ENCODE assay signal across 22 cellular contexts in genomic region chr15:55768670-55769185, GRCh38. TPM values are rescaled to one million over a fixed set of nuclear protein-coding genes. Genes with fewer than 3 reads are reported as not detected.
DNase-seq lines count a peak whose midpoint lies in the region; ATAC-seq and TF ChIP-seq lines count a peak whose summit lies in the region.
"Had no signal": no experiment of that assay in that cellular context is flagged by ENCODE, and none has a peak within 500 bp of the region (broad histone marks: within the 10 kb centered on the region; RNA-seq: fewer than 3 reads in every experiment).

No MANE protein-coding gene starts in this region.

- no peak overlapping the region for H3K4me2 ChIP-seq in SK-N-SH
- no peak overlapping the region for H3K4me2 ChIP-seq in smooth muscle cell
- H3K4me2 ChIP-seq: GM23338 had no signal

- H3K4me3 ChIP-seq in SK-N-SH (ENCODE audit: low read depth in 2 of 2, low read length in 1 of 2) (no peak overlapping the region), smooth muscle cell (no peak overlapping the region), psoas muscle (no peak overlapping the region)
- H3K4me3 ChIP-seq: GM23338, SJCRH30 had no signal

- H3K9me3 Mint-ChIP-seq in activated T-cell treated with anti-CD3 and anti-CD28 coated beads, Interleukin-2, amount 50 U/mL, for 72 hours = no peaks in the 10 kb centered on the region
- H3K9me3 Mint-ChIP-seq: GM23338 had no signal

- H3K4me1 ChIP-seq in SK-N-SH (ENCODE audit: control insufficient read depth in 1 of 2, insufficient read depth in 2 of 2, low read depth in 1 of 2, low read length in 1 of 2) (peaks cover 0 to 9% of the 10 kb centered on the region in 2 experiments; a peak in 2 of 4 replicates), smooth muscle cell (ENCODE audit: low read depth) (peaks cover 10% of the 10 kb centered on the region), psoas muscle (no peaks in the 10 kb centered on the region)

- H3K36me3 ChIP-seq in SK-N-SH (replicated peaks in 1 of 2; ENCODE audit: control insufficient read depth in 1 of 2, insufficient read depth in 2 of 2, low read length in 1 of 2) (no peaks in the 10 kb centered on the region), smooth muscle cell (ENCODE audit: low read depth) (no peaks in the 10 kb centered on the region), psoas muscle (ENCODE audit: insufficient read depth in 1 of 2, low read depth in 1 of 2) (no peaks in the 10 kb centered on the region)
- H3K36me3 ChIP-seq: SJCRH30 had no signal

- no peaks in the 10 kb centered on the region for H3K9me2 ChIP-seq in SK-N-SH

- H4K20me1 ChIP-seq in SK-N-SH (ENCODE audit: insufficient read depth) (no peaks in the 10 kb centered on the region), smooth muscle cell (ENCODE audit: low read depth) (no peaks in the 10 kb centered on the region)

- no peaks in the 10 kb centered on the region for H3K36me3 Mint-ChIP-seq in activated T-cell treated with anti-CD3 and anti-CD28 coated beads, Interleukin-2, amount 50 U/mL, for 72 hours (ENCODE audit: insufficient read depth in 2 of 2)

- H3K27ac Mint-ChIP-seq in activated T-cell treated with anti-CD3 and anti-CD28 coated beads, Interleukin-2, amount 50 U/mL, for 72 hours = no peak overlapping the region
- H3K27ac Mint-ChIP-seq: CD4-positive, alpha-beta memory T cell; GM23338 had no signal

- H3K27ac ChIP-seq in SK-N-SH (ENCODE audit: low read depth in 2 of 2, low read length in 1 of 2) (no peak overlapping the region; a peak in 1 of 4 replicates), smooth muscle cell (ENCODE audit: low read depth) (peak overlapping the region; percentile 44), psoas muscle (no peak overlapping the region)
- H3K27ac ChIP-seq: SJCRH30 had no signal

- H3K4me1 Mint-ChIP-seq in activated T-cell treated with anti-CD3 and anti-CD28 coated beads, Interleukin-2, amount 50 U/mL, for 72 hours (ENCODE audit: low read depth) = peaks cover 5% of the 10 kb centered on the region

- H2AFZ ChIP-seq in SK-N-SH (ENCODE audit: low read depth) = no peak overlapping the region
- peak overlapping the region; percentile 9 for H2AFZ ChIP-seq in smooth muscle cell (ENCODE audit: low read depth)
- H2AFZ ChIP-seq: GM23338 had no signal

- no peaks in the 10 kb centered on the region for H3F3A ChIP-seq in SK-N-SH (replicated peaks; ENCODE audit: insufficient read depth)
- H3F3A ChIP-seq in smooth muscle cell (ENCODE audit: low read depth) = no peaks in the 10 kb centered on the region

- TF ChIP-seq EP300 in SK-N-SH (IDR thresholded peaks at IDR 0.05; ENCODE audit: borderline replicate concordance in 1 of 2, low read depth in 1 of 2, low read length in 1 of 2) = no peak

- no peaks in the 10 kb centered on the region for H3K27me3 ChIP-seq in SK-N-SH (ENCODE audit: insufficient read depth)
- H3K27me3 ChIP-seq in smooth muscle cell (ENCODE audit: low read depth) = no peaks in the 10 kb centered on the region
- no peaks in the 10 kb centered on the region for H3K27me3 ChIP-seq in psoas muscle (ENCODE audit: insufficient read depth in 3 of 3, low read length in 2 of 3)
- H3K27me3 ChIP-seq: SJCRH30 had no signal

- DNase-seq in SK-N-SH (peak; percentile 24), RPMI7951 (ENCODE audit: low read depth) (peak; percentile 91), islet precursor cell (peak; percentile 97), smooth muscle cell (lab: John Stamatoyannopoulos, UW; ENCODE audit: unreplicated experiment) (no peak), psoas muscle (no peak), GF-D8 (lab: John Stamatoyannopoulos, UW) (no peak)
- DNase-seq in activated T-cell treated with anti-CD3 and anti-CD28 coated beads, Interleukin-2, amount 50 U/mL, for 72 hours = no peak
- DNase-seq: 8988T; Calu3; CD4-positive, alpha-beta memory T cell; DMS79; KG1; NCI-H1105 treated with DMSO at 0.1 percent for 48 hours; NCI-H1694 treated with DMSO at 0.1 percent for 48 hours; NCI-H2107; NCI-H226; NCI-H69; NK-92 treated with Interleukin-12 subunit alpha and Interleukin-12 subunit beta, amount 100 ng/mL, for 24 hours; SJCRH30 had no signal

- H3K9me3 ChIP-seq in SK-N-SH (no peaks in the 10 kb centered on the region), smooth muscle cell (replicated peaks; ENCODE audit: low read depth) (no peaks in the 10 kb centered on the region), psoas muscle (no peaks in the 10 kb centered on the region)
- H3K9me3 ChIP-seq: SJCRH30 had no signal

- CTCF ChIA-PET in SK-N-SH (lab: Yijun Ruan, JAX) = interaction anchor here (1.0 to 1.7 kb wide), 2 partner anchors 23 to 31 kb away, joined by 3 to 4 read pairs; no protein-coding TSS in a partner anchor

- H3K27me3 Mint-ChIP-seq in activated T-cell treated with anti-CD3 and anti-CD28 coated beads, Interleukin-2, amount 50 U/mL, for 72 hours (ENCODE audit: low read depth) = peaks cover 9% of the 10 kb centered on the region

- no peak for TF ChIP-seq CTCF in SK-N-SH (IDR thresholded peaks at IDR 0.05)
- no peak for TF ChIP-seq CTCF in smooth muscle cell (IDR thresholded peaks at IDR 0.05; ENCODE audit: borderline replicate concordance, insufficient read depth, poor library complexity, severe bottlenecking)
- no peak for TF ChIP-seq CTCF in psoas muscle (IDR thresholded peaks at IDR 0.05)

- POLR2A ChIA-PET in SK-N-SH (lab: Yijun Ruan, JAX) = no interaction called here

- no peak overlapping the region for H3K9ac ChIP-seq in SK-N-SH
- H3K9ac ChIP-seq in smooth muscle cell (ENCODE audit: low read depth) = no peak overlapping the region

- TF ChIP-seq RAD21 in SK-N-SH (IDR thresholded peaks at IDR 0.05; ENCODE audit: low read length) = no peak

- WGBS in SK-N-SH (ENCODE audit: low lambda C conversion rate) = 76% methylated on average over 7 of the region's 10 CpGs
- 69% methylated on average over 10 of the region's 10 CpGs for WGBS in smooth muscle cell (ENCODE audit: low lambda C conversion rate)
- WGBS in psoas muscle, 3 donors = 74 to 77% (median 76%) methylated on average over 10 of the region's 10 CpGs

- intact Hi-C loops in psoas muscle (cut with DNase I) = no loop called here

- H3K79me2 ChIP-seq in SK-N-SH (ENCODE audit: insufficient read depth) (no peaks in the 10 kb centered on the region), smooth muscle cell (ENCODE audit: low read depth) (no peaks in the 10 kb centered on the region)

- ATAC-seq in SK-N-SH treated with all-trans-retinoic acid at 6 μM for 48 hours (no peak), psoas muscle (no peak)
- no peak for ATAC-seq in activated T-cell treated with anti-CD3 and anti-CD28 coated beads, Interleukin-2, amount 50 U/mL, for 72 hours (replicated peaks in 1 of 2)
- ATAC-seq: GM23338, HCT116 had no signal

- H3K4me3 Mint-ChIP-seq in activated T-cell treated with anti-CD3 and anti-CD28 coated beads, Interleukin-2, amount 50 U/mL, for 72 hours = no peak overlapping the region
- H3K4me3 Mint-ChIP-seq: CD4-positive, alpha-beta memory T cell; GM23338 had no signal

TF ChIP-seq in SK-N-SH, 30 proteins besides CTCF, POLR2A, EP300 and RAD21:
- TF ChIP-seq TCF12 (IDR thresholded peaks at IDR 0.05) = no peak
- TF ChIP-seq IRF3 (IDR thresholded peaks at IDR 0.05; ENCODE audit: low read depth, low read length) = no peak
- no peak for TF ChIP-seq POLR2AphosphoS5 (IDR thresholded peaks at IDR 0.05; ENCODE audit: low read depth, low read length)
- TF ChIP-seq CHD2 (IDR thresholded peaks at IDR 0.05; ENCODE audit: low read length, partially characterized antibody) = no peak
- TF ChIP-seq NFIC (IDR thresholded peaks at IDR 0.05; ENCODE audit: borderline replicate concordance) = no peak

TF ChIP-seq in SK-N-SH treated with all-trans-retinoic acid at 6 μM for 48 hours, 23 proteins besides CTCF, POLR2A, EP300 and RAD21 (continues in another document):
- TF ChIP-seq ZC3H10 (CRISPR knock-in tag; IDR thresholded peaks at IDR 0.05) (no peak), TCF4 (CRISPR knock-in tag; IDR thresholded peaks at IDR 0.05; ENCODE audit: borderline replicate concordance) (no peak), CSRNP3 (CRISPR knock-in tag; IDR thresholded peaks at IDR 0.05) (no peak), OSR1 (CRISPR knock-in tag; IDR thresholded peaks at IDR 0.05) (no peak), ZNF70 (CRISPR knock-in tag; IDR thresholded peaks at IDR 0.05) (no peak), ZNF8 (CRISPR knock-in tag; IDR thresholded peaks at IDR 0.05) (no peak)
- TF ChIP-seq, protein P1, sequence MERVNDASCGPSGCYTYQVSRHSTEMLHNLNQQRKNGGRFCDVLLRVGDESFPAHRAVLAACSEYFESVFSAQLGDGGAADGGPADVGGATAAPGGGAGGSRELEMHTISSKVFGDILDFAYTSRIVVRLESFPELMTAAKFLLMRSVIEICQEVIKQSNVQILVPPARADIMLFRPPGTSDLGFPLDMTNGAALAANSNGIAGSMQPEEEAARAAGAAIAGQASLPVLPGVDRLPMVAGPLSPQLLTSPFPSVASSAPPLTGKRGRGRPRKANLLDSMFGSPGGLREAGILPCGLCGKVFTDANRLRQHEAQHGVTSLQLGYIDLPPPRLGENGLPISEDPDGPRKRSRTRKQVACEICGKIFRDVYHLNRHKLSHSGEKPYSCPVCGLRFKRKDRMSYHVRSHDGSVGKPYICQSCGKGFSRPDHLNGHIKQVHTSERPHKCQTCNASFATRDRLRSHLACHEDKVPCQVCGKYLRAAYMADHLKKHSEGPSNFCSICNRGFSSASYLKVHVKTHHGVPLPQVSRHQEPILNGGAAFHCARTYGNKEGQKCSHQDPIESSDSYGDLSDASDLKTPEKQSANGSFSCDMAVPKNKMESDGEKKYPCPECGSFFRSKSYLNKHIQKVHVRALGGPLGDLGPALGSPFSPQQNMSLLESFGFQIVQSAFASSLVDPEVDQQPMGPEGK (CRISPR knock-in tag; IDR thresholded peaks at IDR 0.05; ENCODE audit: borderline replicate concordance) = no peak

RNA-seq across cellular contexts. Expression of gene PRTG, which starts 25.8 kb away (rescaled TPM):
- 3.0 and 3.6 TPM in 2 replicates for polyA plus RNA-seq in SK-N-SH (2012; rRNA removed)
- polyA plus RNA-seq in SK-N-SH (2012; cell fraction: cytosol; rRNA removed) = 4.3 TPM in 2 replicates
- 5.7 and 6.0 TPM in 2 replicates for polyA plus RNA-seq in SK-N-SH (2012; cell fraction: nucleus; rRNA removed)
- total RNA-seq in RPMI7951 (2014; rRNA removed; shearing (Covaris generic)) = 3.8 and 13.3 TPM in 2 replicates
- 7.9 and 17.2 TPM in 2 replicates for total RNA-seq in smooth muscle cell
- 2.4 and 5.6 TPM in 2 replicates for polyA plus RNA-seq in smooth muscle cell
- total RNA-seq in activated T-cell treated with anti-CD3 and anti-CD28 coated beads, Interleukin-2, amount 50 U/mL, for 72 hours = under 1 TPM in 1 of 2 donors, not detected in 1; 0.25 TPM
- total RNA-seq in psoas muscle = 1 to 10 TPM in 2 of 4 donors, under 1 TPM in 2; 0.46 to 1.1 (median 1.00) TPM
- under 1 TPM; 0.15 to 0.25 (median 0.17) TPM for polyA plus RNA-seq in psoas muscle
- total RNA-seq: CD4-positive, alpha-beta memory T cell had no signal
- polyA plus RNA-seq: CD4-positive, alpha-beta memory T cell had no signal

Comparison
In these comparisons a context has a peak if more than half of its experiments do, and no peak if none do; other contexts are left out.
1. DNase-seq: peak in SK-N-SH (single experiment), RPMI7951 (single experiment) and islet precursor cell (single experiment); none in smooth muscle cell (single experiment), activated T-cell treated with anti-CD3 and anti-CD28 coated beads, Interleukin-2, amount 50 U/mL, for 72 hours (0 of 2), psoas muscle (0 of 2) and GF-D8 (single experiment).